ENCODE assay signal across 1 cellular context in the genomic region with DNA sequence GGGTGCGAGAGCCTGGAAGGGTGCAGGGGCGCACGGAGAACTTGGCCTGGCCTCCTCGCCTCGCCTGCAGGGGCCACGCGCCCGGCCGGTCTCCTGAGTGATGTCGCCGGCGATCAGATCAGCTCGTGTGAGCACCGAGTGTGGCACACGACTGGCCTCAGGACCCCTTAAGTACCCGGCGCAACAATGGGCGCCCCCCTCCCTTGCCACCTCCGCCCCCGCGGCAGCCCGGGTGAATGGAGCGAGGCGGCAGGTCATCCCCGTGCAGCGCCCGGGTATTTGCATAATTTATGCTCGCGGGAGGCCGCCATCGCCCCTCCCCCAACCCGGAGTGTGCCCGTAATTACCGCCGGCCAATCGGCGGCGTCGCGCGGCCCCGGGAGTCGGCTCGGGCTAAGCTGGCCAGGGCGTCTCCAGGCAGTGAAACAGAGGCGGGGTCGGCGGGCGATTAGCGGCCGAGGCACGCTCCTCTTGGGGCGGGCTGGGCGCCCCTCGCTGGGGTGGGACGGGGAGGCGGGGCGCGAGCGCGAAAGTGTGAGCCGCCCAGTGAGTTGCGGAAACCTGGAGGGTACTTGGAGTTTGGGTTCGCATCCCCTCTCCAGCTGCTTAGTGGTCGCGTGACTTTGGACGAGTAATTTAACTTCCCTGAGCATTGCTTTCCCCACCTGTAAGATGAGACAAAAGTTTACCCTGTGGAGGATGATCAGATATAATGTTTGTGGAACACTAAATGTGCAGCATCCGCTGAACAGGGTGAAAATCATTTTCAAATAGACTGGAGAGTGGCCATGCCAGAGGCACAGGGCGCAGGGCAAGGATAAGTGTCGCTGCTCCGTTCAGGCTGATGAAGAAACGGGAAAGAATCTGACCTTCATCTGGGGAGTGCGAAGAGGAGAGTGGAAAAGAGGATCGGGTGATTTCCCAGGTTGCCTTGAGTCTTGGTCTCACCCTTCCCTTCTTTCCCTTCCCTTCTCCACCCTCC.
TF ChIP-seq lines count a peak whose summit lies in the region.

A gene with protein sequence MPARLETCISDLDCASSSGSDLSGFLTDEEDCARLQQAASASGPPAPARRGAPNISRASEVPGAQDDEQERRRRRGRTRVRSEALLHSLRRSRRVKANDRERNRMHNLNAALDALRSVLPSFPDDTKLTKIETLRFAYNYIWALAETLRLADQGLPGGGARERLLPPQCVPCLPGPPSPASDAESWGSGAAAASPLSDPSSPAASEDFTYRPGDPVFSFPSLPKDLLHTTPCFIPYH (minus strand): TSS at position 145 of the 982 bp plus-strand sequence. CDS start 274 bp downstream, outside the sequence.

TF ChIP-seq in IMR-90, 13 proteins besides CTCF, POLR2A, EP300 and RAD21 (continued from another document):
- TF ChIP-seq, protein P1, sequence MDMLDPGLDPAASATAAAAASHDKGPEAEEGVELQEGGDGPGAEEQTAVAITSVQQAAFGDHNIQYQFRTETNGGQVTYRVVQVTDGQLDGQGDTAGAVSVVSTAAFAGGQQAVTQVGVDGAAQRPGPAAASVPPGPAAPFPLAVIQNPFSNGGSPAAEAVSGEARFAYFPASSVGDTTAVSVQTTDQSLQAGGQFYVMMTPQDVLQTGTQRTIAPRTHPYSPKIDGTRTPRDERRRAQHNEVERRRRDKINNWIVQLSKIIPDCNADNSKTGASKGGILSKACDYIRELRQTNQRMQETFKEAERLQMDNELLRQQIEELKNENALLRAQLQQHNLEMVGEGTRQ (IDR thresholded peaks at IDR 0.05; ENCODE audit: low read depth, low read length): no peak
- TF ChIP-seq RFX5 (IDR thresholded peaks at IDR 0.05; ENCODE audit: low read depth, low read length) (no peak), FOS (IDR thresholded peaks at IDR 0.05; ENCODE audit: low read depth, low read length) (no peak)
- TF ChIP-seq, protein P2, sequence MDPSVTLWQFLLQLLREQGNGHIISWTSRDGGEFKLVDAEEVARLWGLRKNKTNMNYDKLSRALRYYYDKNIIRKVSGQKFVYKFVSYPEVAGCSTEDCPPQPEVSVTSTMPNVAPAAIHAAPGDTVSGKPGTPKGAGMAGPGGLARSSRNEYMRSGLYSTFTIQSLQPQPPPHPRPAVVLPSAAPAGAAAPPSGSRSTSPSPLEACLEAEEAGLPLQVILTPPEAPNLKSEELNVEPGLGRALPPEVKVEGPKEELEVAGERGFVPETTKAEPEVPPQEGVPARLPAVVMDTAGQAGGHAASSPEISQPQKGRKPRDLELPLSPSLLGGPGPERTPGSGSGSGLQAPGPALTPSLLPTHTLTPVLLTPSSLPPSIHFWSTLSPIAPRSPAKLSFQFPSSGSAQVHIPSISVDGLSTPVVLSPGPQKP (IDR thresholded peaks at IDR 0.05; ENCODE audit: borderline replicate concordance, low read depth, low read length): no peak
